7 cellular contexts compared by ENCODE assay signal in genomic region chr1:190413142-190413541, GRCh38.
"Had no signal": no experiment of that assay in that cellular context is flagged by ENCODE, and none has a peak within 500 bp of the region (broad histone marks: within the 10 kb centered on the region; RNA-seq: fewer than 3 reads in every experiment).

No MANE protein-coding gene starts in this region.

- DNase-seq: GDM1, GF-D8 had no signal

- ATAC-seq: GM12878 had no signal

- FAIRE-seq: GM12878, GM12891, GM12892, GM18507, GM19239 had no signal

- H3K4me3 ChIP-seq: GM12878 had no signal
